8 cellular contexts compared by ENCODE assay signal in genomic region chr11:133821776-133822175, GRCh38. TPM values are rescaled to one million over a fixed set of nuclear protein-coding genes. Genes with fewer than 3 reads are reported as not detected.
A peak's percentile ranks its signal among the peaks of the same experiment; 100 is the strongest.
DNase-seq lines count a peak whose midpoint lies in the region; ATAC-seq and TF ChIP-seq lines count a peak whose summit lies in the region.

No MANE protein-coding gene starts in this region.

- no peak overlapping the region for H3K18ac ChIP-seq in H9 (ENCODE audit: insufficient read length, low read depth, low read length)

- no peak overlapping the region for H3K14ac ChIP-seq in H9 (ENCODE audit: insufficient read depth, low read length)

- no peaks in the 10 kb centered on the region for H3K36me3 ChIP-seq in iPS DF 6.9 (ENCODE audit: control insufficient read depth, insufficient read depth, low read length)
- H3K36me3 ChIP-seq in upper lobe of left lung: no peaks in the 10 kb centered on the region

- H3K4me1 ChIP-seq in H9 (ENCODE audit: insufficient read depth, low read length) (no peaks in the 10 kb centered on the region), iPS DF 6.9 (ENCODE audit: control insufficient read depth, insufficient read depth, low read length) (peaks cover 2% of the 10 kb centered on the region; the same call in 1 of the 2 replicates), upper lobe of left lung (no peaks in the 10 kb centered on the region)

- H3K9me3 Mint-ChIP-seq in H9: no peaks in the 10 kb centered on the region
- H3K9me3 Mint-ChIP-seq in activated naive CD8-positive, alpha-beta T cell treated with anti-CD3 and anti-CD28 coated beads, Interleukin-2, amount 10 ng/mL, durations not matched to agents 7 days and 5 days: no peaks in the 10 kb centered on the region

- H3T11ph ChIP-seq in H9 (ENCODE audit: low read length): no peak overlapping the region

- no peaks in the 10 kb centered on the region for H4K20me1 ChIP-seq in H9 (ENCODE audit: control insufficient read depth, insufficient read depth, insufficient read length)

- no peak overlapping the region for H3K4ac ChIP-seq in H9 (ENCODE audit: low read depth, low read length)

- no peak overlapping the region for H2AK5ac ChIP-seq in H9 (ENCODE audit: insufficient read length, low read length)

- peak; percentile 15 for DNase-seq in NK-92 treated with Interleukin-12 subunit alpha and Interleukin-12 subunit beta, amount 100 ng/mL, for 24 hours (lab: John Stamatoyannopoulos, UW)
- DNase-seq in NK-92 (lab: John Stamatoyannopoulos, UW; ENCODE audit: unreplicated experiment) (no peak), H9 (peak; percentile 85), NCI-H1930 (lab: John Stamatoyannopoulos, UW) (peak; percentile 29 to 67), iPS DF 6.9 (ENCODE audit: low read depth, low spot score) (peak; percentile 78), upper lobe of left lung (peak in 1 of 2 donors; percentile 45)
- no peak for DNase-seq in activated naive CD8-positive, alpha-beta T cell treated with anti-CD3 and anti-CD28 coated beads, Interleukin-2, amount 10 ng/mL, durations not matched to agents 7 days and 5 days
- no peak for DNase-seq in activated CD4-positive, CD25-positive, alpha-beta regulatory T cell (lab: John Stamatoyannopoulos, UW)

- H3K27me3 Mint-ChIP-seq in H9 (ENCODE audit: low read depth): peaks cover 2% of the 10 kb centered on the region
- H3K27me3 Mint-ChIP-seq in activated naive CD8-positive, alpha-beta T cell treated with anti-CD3 and anti-CD28 coated beads, Interleukin-2, amount 10 ng/mL, durations not matched to agents 7 days and 5 days: no peaks in the 10 kb centered on the region

- TF ChIP-seq POLR2A in upper lobe of left lung (IDR thresholded peaks at IDR 0.05): no peak

- H3K27ac Mint-ChIP-seq in H9: no peak overlapping the region
- no peak overlapping the region for H3K27ac Mint-ChIP-seq in activated naive CD8-positive, alpha-beta T cell treated with anti-CD3 and anti-CD28 coated beads, Interleukin-2, amount 10 ng/mL, durations not matched to agents 7 days and 5 days

- no peaks in the 10 kb centered on the region for H3K27me3 ChIP-seq in H9 (ENCODE audit: insufficient read depth, low read length)
- H3K27me3 ChIP-seq in iPS DF 6.9 (ENCODE audit: control insufficient read depth, insufficient read depth, low read length): no peaks in the 10 kb centered on the region
- H3K27me3 ChIP-seq in upper lobe of left lung: no peaks in the 10 kb centered on the region

- no peaks in the 10 kb centered on the region for H3K36me3 Mint-ChIP-seq in H9 (ENCODE audit: insufficient read depth in 1 of 3, low read depth in 3 of 3)
- no peaks in the 10 kb centered on the region for H3K36me3 Mint-ChIP-seq in activated naive CD8-positive, alpha-beta T cell treated with anti-CD3 and anti-CD28 coated beads, Interleukin-2, amount 10 ng/mL, durations not matched to agents 7 days and 5 days

- H3K9ac ChIP-seq in H9 (ENCODE audit: extremely low read depth, insufficient read length, low read length): no peak overlapping the region

- no CpG with 5 or more reads among the region's 8 CpGs for WGBS in H9 (ENCODE audit: extremely low coverage, insufficient read length, low lambda C conversion rate)
- WGBS in iPS DF 6.9 (ENCODE audit: insufficient coverage, insufficient read length): no CpG with 5 or more reads among the region's 8 CpGs
- WGBS in upper lobe of left lung, 2 donors: 29 to 92% methylated on average over 2 to 8 of the region's 8 CpGs

- H3K23ac ChIP-seq in H9 (ENCODE audit: insufficient read length, low read depth, low read length): no peak overlapping the region

- peaks cover 2 to 17% of the 10 kb centered on the region in 2 experiments for H3K4me1 Mint-ChIP-seq in H9
- no peaks in the 10 kb centered on the region for H3K4me1 Mint-ChIP-seq in activated naive CD8-positive, alpha-beta T cell treated with anti-CD3 and anti-CD28 coated beads, Interleukin-2, amount 10 ng/mL, durations not matched to agents 7 days and 5 days

- H4K8ac ChIP-seq in H9 (replicated peaks; ENCODE audit: insufficient read length, low read depth, low read length): no peak overlapping the region

- no peak overlapping the region for H2BK20ac ChIP-seq in H9 (ENCODE audit: low read depth, low read length, poor library complexity, severe bottlenecking)

- H2BK12ac ChIP-seq in H9 (ENCODE audit: insufficient read length, low read depth, low read length): no peak overlapping the region

- H4K91ac ChIP-seq in H9 (ENCODE audit: insufficient read length, low read depth, low read length): no peak overlapping the region

- TF ChIP-seq CTCF in H9 (conservative IDR thresholded peaks at IDR 0.05) (peak; percentile 87), upper lobe of left lung (IDR thresholded peaks at IDR 0.05) (peak; percentile 11 to 67 (median 42))

- no peak overlapping the region for H2BK5ac ChIP-seq in H9 (ENCODE audit: insufficient read length, low read length)

- H2BK15ac ChIP-seq in H9 (ENCODE audit: low read depth, low read length): no peak overlapping the region

- H3K79me1 ChIP-seq in H9 (ENCODE audit: insufficient read depth, low read depth, low read length, poor library complexity, severe bottlenecking): no peaks in the 10 kb centered on the region

- H3K4me3 ChIP-seq in iPS DF 6.9 (ENCODE audit: low read length): no peak overlapping the region
- no peak overlapping the region for H3K4me3 ChIP-seq in upper lobe of left lung

- TF ChIP-seq EP300 in upper lobe of left lung (IDR thresholded peaks at IDR 0.05): no peak

- no peak overlapping the region for H3K4me2 ChIP-seq in H9 (ENCODE audit: insufficient read depth, insufficient read length, low read length)

- no peak overlapping the region for H4K5ac ChIP-seq in H9 (ENCODE audit: insufficient read length, low read depth, low read length)

- H3K27ac ChIP-seq in H9 (ENCODE audit: insufficient read length, low read depth, low read length) (no peak overlapping the region), iPS DF 6.9 (ENCODE audit: low read length) (no peak overlapping the region), upper lobe of left lung (no peak overlapping the region)

- no peaks in the 10 kb centered on the region for H3K23me2 ChIP-seq in H9 (ENCODE audit: insufficient read length, low read depth, low read length, poor library complexity, severe bottlenecking)

- no peak overlapping the region for H3K56ac ChIP-seq in H9 (ENCODE audit: insufficient read length, low read depth, low read length)

- H3K4me3 Mint-ChIP-seq in H9: no peak overlapping the region
- no peak overlapping the region for H3K4me3 Mint-ChIP-seq in activated naive CD8-positive, alpha-beta T cell treated with anti-CD3 and anti-CD28 coated beads, Interleukin-2, amount 10 ng/mL, durations not matched to agents 7 days and 5 days

- no peak overlapping the region for H2AFZ ChIP-seq in H9 (ENCODE audit: low read length)

- peak; percentile 36 for ATAC-seq in activated naive CD8-positive, alpha-beta T cell treated with anti-CD3 and anti-CD28 coated beads, Interleukin-2, amount 10 ng/mL, durations not matched to agents 7 days and 5 days (ENCODE audit: low read depth)
- ATAC-seq in upper lobe of left lung (ENCODE audit: low FRiP score in 2 of 2): peak in 1 of 2 donors; percentile 34

- no peak overlapping the region for H2BK120ac ChIP-seq in H9 (ENCODE audit: low read depth, low read length, poor library complexity, severe bottlenecking)

- POLR2A ChIA-PET in activated naive CD8-positive, alpha-beta T cell treated with anti-CD3 and anti-CD28 coated beads, Interleukin-2, amount 10 ng/mL, durations not matched to agents 7 days and 5 days (lab: Charles Lee): no interaction called here

- H3K79me2 ChIP-seq in H9 (ENCODE audit: insufficient read depth, low read length): no peaks in the 10 kb centered on the region

- H3K9me3 ChIP-seq in H9 (ENCODE audit: control insufficient read depth, low read depth, low read length): no peaks in the 10 kb centered on the region
- H3K9me3 ChIP-seq in iPS DF 6.9 (ENCODE audit: control insufficient read depth, insufficient read depth, low read length): no peaks in the 10 kb centered on the region
- H3K9me3 ChIP-seq in upper lobe of left lung: no peaks in the 10 kb centered on the region

RNA-seq across cellular contexts. Expression of gene SPATA19, which starts 23.5 kb away (rescaled TPM):
- total RNA-seq in H9 (2021) (not detected in 2 replicates), upper lobe of left lung (not detected)
- total RNA-seq in activated naive CD8-positive, alpha-beta T cell treated with anti-CD3 and anti-CD28 coated beads, Interleukin-2, amount 10 ng/mL, durations not matched to agents 7 days and 5 days: not detected

Comparison
In these comparisons a context has a peak if more than half of its experiments do, and no peak if none do; other contexts are left out.
1. DNase-seq: peak in NK-92 treated with Interleukin-12 subunit alpha and Interleukin-12 subunit beta, amount 100 ng/mL, for 24 hours (single experiment), H9 (single experiment), NCI-H1930 (2 of 2) and iPS DF 6.9 (single experiment); none in NK-92 (single experiment), activated naive CD8-positive, alpha-beta T cell treated with anti-CD3 and anti-CD28 coated beads, Interleukin-2, amount 10 ng/mL, durations not matched to agents 7 days and 5 days (single experiment) and activated CD4-positive, CD25-positive, alpha-beta regulatory T cell (0 of 4).